In genomic region chr12:95784886-95785285, GRCh38 we compare ENCODE assay signal across 18 cellular contexts. TPM values are rescaled to one million over a fixed set of nuclear protein-coding genes. Genes with fewer than 3 reads are reported as not detected.
DNase-seq lines count a peak whose midpoint lies in the region; ATAC-seq and TF ChIP-seq lines count a peak whose summit lies in the region.
"Had no signal": no experiment of that assay in that cellular context is flagged by ENCODE, and none has a peak within 500 bp of the region (broad histone marks: within the 10 kb centered on the region; RNA-seq: fewer than 3 reads in every experiment).

No MANE protein-coding gene starts in this region.

- intact Hi-C loops in left ventricle myocardium inferior (cut with micrococcal nuclease), result no loop called here
- intact Hi-C loops in left ventricle myocardium superior (cut with micrococcal nuclease), result no loop called here
- intact Hi-C loops in mucosa of descending colon (cut with DNase I, micrococcal nuclease), result no loop called here

- ATAC-seq in left ventricle myocardium superior (no peak), mucosa of descending colon (no peak), SK-N-SH treated with all-trans-retinoic acid at 6 μM for 48 hours (no peak)

- H3K27me3 ChIP-seq in left ventricle myocardium inferior (ENCODE audit: low read depth) (no peaks in the 10 kb centered on the region), brain microvascular endothelial cell (replicated peaks) (no peaks in the 10 kb centered on the region)
- H3K27me3 ChIP-seq: Peyer's patch had no signal

- H3K4me1 ChIP-seq in left ventricle myocardium inferior, result peaks cover 88% of the 10 kb centered on the region
- H3K4me1 ChIP-seq in mucosa of descending colon (ENCODE audit: low read depth), result no peaks in the 10 kb centered on the region

- H3K9me3 ChIP-seq in left ventricle myocardium inferior (replicated peaks) (no peaks in the 10 kb centered on the region), mucosa of descending colon (no peaks in the 10 kb centered on the region)
- H3K9me3 ChIP-seq: Peyer's patch had no signal

- no peak for TF ChIP-seq CTCF in left ventricle myocardium inferior (IDR thresholded peaks at IDR 0.05; ENCODE audit: borderline replicate concordance)
- no peak for TF ChIP-seq CTCF in VCaP (conservative IDR thresholded peaks at IDR 0.05)
- TF ChIP-seq CTCF in mucosa of descending colon (IDR thresholded peaks at IDR 0.05), result no peak
- TF ChIP-seq CTCF in brain microvascular endothelial cell (IDR thresholded peaks at IDR 0.05; ENCODE audit: low read depth, low read length, missing control alignments), result no peak

- in situ Hi-C loops in brain microvascular endothelial cell (cut with HindIII; ENCODE audit: low pct_ligation_motif_present, low sequenced_read_pairs), result no loop called here

- H3K4me3 ChIP-seq in left ventricle myocardium inferior (peak overlapping the region; percentile 35), mucosa of descending colon (no peak overlapping the region), brain microvascular endothelial cell (ENCODE audit: low read depth, low read length) (no peak overlapping the region)
- H3K4me3 ChIP-seq: Peyer's patch, SK-N-MC had no signal

- peaks cover 52% of the 10 kb centered on the region for H3K36me3 ChIP-seq in left ventricle myocardium inferior
- no peaks in the 10 kb centered on the region for H3K36me3 ChIP-seq in mucosa of descending colon (ENCODE audit: low read depth)
- H3K36me3 ChIP-seq in brain microvascular endothelial cell (replicated peaks), result peaks cover 18% of the 10 kb centered on the region
- H3K36me3 ChIP-seq: Peyer's patch had no signal

- peak overlapping the region; percentile 31 for H3K27ac ChIP-seq in left ventricle myocardium inferior (replicated peaks)
- peak overlapping the region; percentile 63 for H3K27ac ChIP-seq in VCaP
- no peak overlapping the region for H3K27ac ChIP-seq in brain microvascular endothelial cell
- H3K27ac ChIP-seq: C4-2B, Peyer's patch, SK-N-MC had no signal

- no peak for DNase-seq in left ventricle myocardium inferior
- DNase-seq in left ventricle myocardium superior, result no peak
- DNase-seq in fibroblast of gingiva (ENCODE audit: low read depth), result peak; percentile 49
- no peak for DNase-seq in mucosa of descending colon
- DNase-seq in stimulated activated CD4-positive, alpha-beta T cell treated with anti-CD3 and anti-CD28 coated beads, Interleukin-1b, Interleukin-23, amount 100 ng/mL, for 48 hours, result no peak
- DNase-seq in brain microvascular endothelial cell, result no peak
- DNase-seq: DMS 273 treated with DMSO at 0.1 percent for 48 hours, KG1, NCI-H1436, NCI-H2081 treated with DMSO at 0.1 percent for 48 hours, NCI-H510A treated with DMSO at 0.1 percent for 48 hours, NCI-H82, Peyer's patch, Right ventricle myocardium superior had no signal

TF ChIP-seq in SK-N-SH treated with all-trans-retinoic acid at 6 μM for 48 hours, 23 proteins besides CTCF, POLR2A, EP300 and RAD21:
- no peak for TF ChIP-seq CSDC2 (CRISPR knock-in tag; IDR thresholded peaks at IDR 0.05)
- TF ChIP-seq, protein P1, sequence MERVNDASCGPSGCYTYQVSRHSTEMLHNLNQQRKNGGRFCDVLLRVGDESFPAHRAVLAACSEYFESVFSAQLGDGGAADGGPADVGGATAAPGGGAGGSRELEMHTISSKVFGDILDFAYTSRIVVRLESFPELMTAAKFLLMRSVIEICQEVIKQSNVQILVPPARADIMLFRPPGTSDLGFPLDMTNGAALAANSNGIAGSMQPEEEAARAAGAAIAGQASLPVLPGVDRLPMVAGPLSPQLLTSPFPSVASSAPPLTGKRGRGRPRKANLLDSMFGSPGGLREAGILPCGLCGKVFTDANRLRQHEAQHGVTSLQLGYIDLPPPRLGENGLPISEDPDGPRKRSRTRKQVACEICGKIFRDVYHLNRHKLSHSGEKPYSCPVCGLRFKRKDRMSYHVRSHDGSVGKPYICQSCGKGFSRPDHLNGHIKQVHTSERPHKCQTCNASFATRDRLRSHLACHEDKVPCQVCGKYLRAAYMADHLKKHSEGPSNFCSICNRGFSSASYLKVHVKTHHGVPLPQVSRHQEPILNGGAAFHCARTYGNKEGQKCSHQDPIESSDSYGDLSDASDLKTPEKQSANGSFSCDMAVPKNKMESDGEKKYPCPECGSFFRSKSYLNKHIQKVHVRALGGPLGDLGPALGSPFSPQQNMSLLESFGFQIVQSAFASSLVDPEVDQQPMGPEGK (CRISPR knock-in tag; IDR thresholded peaks at IDR 0.05; ENCODE audit: borderline replicate concordance), result no peak
- TF ChIP-seq RARB (CRISPR knock-in tag; IDR thresholded peaks at IDR 0.05), result no peak
- TF ChIP-seq ZFP30 (CRISPR knock-in tag; IDR thresholded peaks at IDR 0.05), result no peak
- TF ChIP-seq, protein P2, sequence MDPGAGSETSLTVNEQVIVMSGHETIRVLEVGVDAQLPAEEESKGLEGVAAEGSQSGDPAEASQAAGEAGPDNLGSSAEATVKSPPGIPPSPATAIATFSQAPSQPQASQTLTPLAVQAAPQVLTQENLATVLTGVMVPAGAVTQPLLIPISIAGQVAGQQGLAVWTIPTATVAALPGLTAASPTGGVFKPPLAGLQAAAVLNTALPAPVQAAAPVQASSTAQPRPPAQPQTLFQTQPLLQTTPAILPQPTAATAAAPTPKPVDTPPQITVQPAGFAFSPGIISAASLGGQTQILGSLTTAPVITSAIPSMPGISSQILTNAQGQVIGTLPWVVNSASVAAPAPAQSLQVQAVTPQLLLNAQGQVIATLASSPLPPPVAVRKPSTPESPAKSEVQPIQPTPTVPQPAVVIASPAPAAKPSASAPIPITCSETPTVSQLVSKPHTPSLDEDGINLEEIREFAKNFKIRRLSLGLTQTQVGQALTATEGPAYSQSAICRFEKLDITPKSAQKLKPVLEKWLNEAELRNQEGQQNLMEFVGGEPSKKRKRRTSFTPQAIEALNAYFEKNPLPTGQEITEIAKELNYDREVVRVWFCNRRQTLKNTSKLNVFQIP (CRISPR knock-in tag; IDR thresholded peaks at IDR 0.05; ENCODE audit: borderline replicate concordance, low read depth), result no peak

RNA-seq across cellular contexts. Expression of gene NTN4, which starts 5.7 kb away (rescaled TPM):
- total RNA-seq in left ventricle myocardium inferior (76.8 TPM), left ventricle myocardium superior (76.5 TPM), mucosa of descending colon (10 to 100 TPM; 15.9 to 34.7 (median 19.8) TPM)
